ENCODE assay signal across 8 cellular contexts in the genomic region with DNA sequence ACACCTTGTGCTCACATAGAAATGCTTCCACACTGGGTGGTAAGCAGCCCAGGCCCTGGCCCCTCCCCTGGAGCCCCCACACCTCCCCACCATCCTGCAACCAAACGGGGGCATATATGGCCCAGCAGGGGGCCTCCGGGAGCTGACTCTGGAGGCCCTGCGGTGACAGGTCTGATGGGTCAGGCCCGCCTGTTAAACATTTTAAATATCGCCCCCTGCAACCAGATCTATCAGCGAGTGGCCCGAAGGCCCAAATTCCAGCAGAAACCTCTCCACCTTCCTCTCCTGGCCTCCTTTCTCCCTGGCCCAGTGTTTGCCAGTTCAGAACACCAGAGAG. TPM values are rescaled to one million over a fixed set of nuclear protein-coding genes. Genes with fewer than 3 reads are reported as not detected.
DNase-seq lines count a peak whose midpoint lies in the region; ATAC-seq and TF ChIP-seq lines count a peak whose summit lies in the region.

No MANE protein-coding gene starts in this region.

- H3K36me3 Mint-ChIP-seq in activated B cell treated with CpG ODN at 0.5 μM for 24 hours (ENCODE audit: low read depth), result peaks cover 16% of the 10 kb centered on the region

- TF ChIP-seq EP300 in stomach (IDR thresholded peaks at IDR 0.05), result no peak

- ATAC-seq in activated B cell treated with CpG ODN at 0.5 μM for 24 hours (ENCODE audit: low read depth) (peak; percentile 100), right cardiac atrium (peak; percentile 54 to 70), GM19023 (IDR thresholded peaks at IDR 0.05; ENCODE audit: unreplicated experiment) (no peak), HG03520 (IDR thresholded peaks at IDR 0.05; ENCODE audit: unreplicated experiment) (no peak)

- H3K4me3 ChIP-seq in right cardiac atrium (ENCODE audit: low read length), result no peak overlapping the region
- H3K4me3 ChIP-seq in stomach, result no peak overlapping the region

- POLR2A ChIA-PET in activated B cell treated with CpG ODN at 0.5 μM for 24 hours (lab: Charles Lee), result interaction anchor here (1.3 to 3.0 kb wide), 6 partner anchors 16 to 109 kb away, joined by 3 to 17 read pairs (median 6); a partner anchor contains a TSS

- peak overlapping the region; percentile 45 for H3K4me3 Mint-ChIP-seq in activated B cell treated with CpG ODN at 0.5 μM for 24 hours

- no peaks in the 10 kb centered on the region for H3K9me3 ChIP-seq in right cardiac atrium (ENCODE audit: control insufficient read depth, low read length)
- peaks cover 0 to 10% (median 3%) of the 10 kb centered on the region in 4 donors for H3K9me3 ChIP-seq in stomach

- CTCF ChIA-PET in activated B cell treated with CpG ODN at 0.5 μM for 24 hours (lab: Charles Lee), result interaction anchor here (0.9 to 3.0 kb wide), 17 partner anchors 9 to 584 kb away, joined by 3 to 12 read pairs (median 4); a partner anchor contains a TSS

- TF ChIP-seq POLR2A in stomach (IDR thresholded peaks at IDR 0.05), result no peak

- WGBS in right cardiac atrium, result 54% methylated on average over 7 of the region's 7 CpGs
- 34 to 59% (median 42%) methylated on average over 7 of the region's 7 CpGs for WGBS in stomach, 5 donors

- TF ChIP-seq CTCF in activated B cell treated with CpG ODN at 0.5 μM for 24 hours (IDR thresholded peaks at IDR 0.05), result no peak
- TF ChIP-seq CTCF in stomach (IDR thresholded peaks at IDR 0.05), result peak in 4 of 7 experiments; percentile 29 to 51 (median 40)

- H3K36me3 ChIP-seq in stomach, result no peaks in the 10 kb centered on the region

- H3K4me1 ChIP-seq in right cardiac atrium (ENCODE audit: control insufficient read depth, insufficient read depth, low read length) (no peaks in the 10 kb centered on the region), stomach (peaks cover 0 to 10% (median 4%) of the 10 kb centered on the region in 4 donors)

- DNase-seq in activated gamma-delta T cell treated with Interleukin-2 at 50 U/mL for 16 hours (peak; percentile 56), activated gamma-delta T cell (lab: John Stamatoyannopoulos, UW) (no peak), activated B cell treated with CpG ODN at 0.5 μM for 24 hours (peak; percentile 61), right cardiac atrium (peak; percentile 35 to 62 (median 57)), stomach (peak; percentile 45), mucosa of gallbladder (ENCODE audit: low spot score) (no peak)

- H3K27ac ChIP-seq in right cardiac atrium (ENCODE audit: low read length), result no peak overlapping the region
- no peak overlapping the region for H3K27ac ChIP-seq in stomach

- peak overlapping the region; percentile 77 for H3K27ac Mint-ChIP-seq in activated B cell treated with CpG ODN at 0.5 μM for 24 hours

- peaks cover 5% of the 10 kb centered on the region for H3K9me3 Mint-ChIP-seq in activated B cell treated with CpG ODN at 0.5 μM for 24 hours

- H3K4me1 Mint-ChIP-seq in activated B cell treated with CpG ODN at 0.5 μM for 24 hours, result peaks cover 32% of the 10 kb centered on the region

- H3K27me3 Mint-ChIP-seq in activated B cell treated with CpG ODN at 0.5 μM for 24 hours, result no peaks in the 10 kb centered on the region

- intact Hi-C loops in activated B cell treated with CpG ODN at 0.5 μM for 24 hours (cut with micrococcal nuclease), result loop anchor here (1.0 to 5.0 kb wide), 11 partner anchors 16 to 687 kb away; a partner anchor contains a TSS
- intact Hi-C loops in right cardiac atrium (cut with DNase I), result no loop called here
- intact Hi-C loops in stomach (cut with DNase I; ENCODE audit: low total_unique reads), result no loop called here

- no peaks in the 10 kb centered on the region for H3K27me3 ChIP-seq in right cardiac atrium (ENCODE audit: control insufficient read depth, insufficient read depth)
- no peaks in the 10 kb centered on the region for H3K27me3 ChIP-seq in stomach

RNA-seq across cellular contexts. Expression of a gene that starts 48.0 kb away (rescaled TPM):
- total RNA-seq in activated B cell treated with CpG ODN at 0.5 μM for 24 hours (11.6 and 13.4 TPM in 2 replicates), right cardiac atrium (10 to 100 TPM; 48.3 to 53.5 (median 50.6) TPM), stomach (10 to 100 TPM in 1 of 5 donors, 1 to 10 TPM in 4; 1.2 to 24.2 (median 5.9) TPM), mucosa of gallbladder (16.4 TPM)
- polyA plus RNA-seq in right cardiac atrium (8.1 TPM), stomach (1 to 10 TPM; 1.4 to 3.1 (median 2.1) TPM)

Comparison
In these comparisons a context has a peak if more than half of its experiments do, and no peak if none do; other contexts are left out.
1. DNase-seq: peak in activated gamma-delta T cell treated with Interleukin-2 at 50 U/mL for 16 hours (single experiment), activated B cell treated with CpG ODN at 0.5 μM for 24 hours (single experiment), right cardiac atrium (3 of 3) and stomach (single experiment); none in activated gamma-delta T cell (single experiment) and mucosa of gallbladder (single experiment).
2. ATAC-seq: peak in activated B cell treated with CpG ODN at 0.5 μM for 24 hours (single experiment) and right cardiac atrium (2 of 2); none in GM19023 (single experiment) and HG03520 (single experiment).